In genomic region chr10:131201741-131202515, GRCh38 we compare ENCODE assay signal across 1 cellular context.
TF ChIP-seq lines count a peak whose summit lies in the region.

No MANE protein-coding gene starts in this region.

TF ChIP-seq in HepG2, 621 proteins besides CTCF, POLR2A, EP300 and RAD21 (continued from another document):
- no peak for TF ChIP-seq ARID4A (CRISPR knock-in tag; IDR thresholded peaks at IDR 0.05; ENCODE audit: borderline replicate concordance)
